Comparison of ENCODE assay signal across 1 cellular context in genomic region chr15:40287968-40288367, GRCh38.
TF ChIP-seq lines count a peak whose summit lies in the region.

No MANE protein-coding gene starts in this region.

TF ChIP-seq in H1, 55 proteins besides CTCF, POLR2A, EP300 and RAD21:
- no peak for TF ChIP-seq BRCA1 (IDR thresholded peaks at IDR 0.05; ENCODE audit: low read depth, low read length)
- no peak for TF ChIP-seq GABPA (IDR thresholded peaks at IDR 0.05; ENCODE audit: borderline replicate concordance, insufficient read depth, low read length)
- no peak for TF ChIP-seq CBX5 (IDR thresholded peaks at IDR 0.05; ENCODE audit: low read depth, low read length)
- no peak for TF ChIP-seq BCL11A (IDR thresholded peaks at IDR 0.05; ENCODE audit: low read depth in 2 of 2, low read length in 2 of 2)
- TF ChIP-seq PHF8 (conservative IDR thresholded peaks at IDR 0.05; ENCODE audit: low read depth, low read length), result no peak
- no peak for TF ChIP-seq SAP30 (IDR thresholded peaks at IDR 0.05; ENCODE audit: insufficient read depth, insufficient replicate concordance, low read length)
- TF ChIP-seq ASH2L (IDR thresholded peaks at IDR 0.05; ENCODE audit: low read length), result no peak
- TF ChIP-seq KDM4A (IDR thresholded peaks at IDR 0.05; ENCODE audit: low read depth, low read length, severe bottlenecking), result no peak
- TF ChIP-seq ZNF274 (IDR thresholded peaks at IDR 0.05; ENCODE audit: borderline replicate concordance, extremely low read depth, low read length), result no peak
- TF ChIP-seq KDM5A (IDR thresholded peaks at IDR 0.05; ENCODE audit: low read length), result no peak
- no peak for TF ChIP-seq FOSL1 (IDR thresholded peaks at IDR 0.05; ENCODE audit: insufficient read depth, low read depth, low read length)
- TF ChIP-seq CHD7 (IDR thresholded peaks at IDR 0.05; ENCODE audit: insufficient replicate concordance, low read length), result no peak
